ENCODE assay signal across 3 cellular contexts in the genomic region with DNA sequence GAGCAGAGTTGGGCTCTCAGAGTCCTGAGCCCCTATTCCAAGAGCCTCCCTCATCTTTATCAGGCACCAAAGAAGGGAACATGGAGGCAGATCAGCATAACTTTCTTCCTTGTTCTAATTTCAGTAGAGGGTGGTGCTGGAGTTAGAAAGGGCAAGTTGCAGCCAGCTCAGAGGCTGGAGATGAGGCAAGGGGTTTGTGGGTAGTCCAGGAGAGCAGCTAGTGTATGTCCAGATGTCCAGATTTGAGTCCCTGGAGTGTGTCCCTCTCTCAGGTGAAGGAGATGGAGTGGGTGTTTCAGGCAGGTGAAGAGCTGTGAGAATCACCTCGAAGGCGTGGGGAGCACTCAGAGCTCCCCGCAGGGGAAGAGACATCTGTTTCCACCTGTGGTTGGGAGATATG.
TF ChIP-seq lines count a peak whose summit lies in the region.

No MANE protein-coding gene starts in this region.

TF ChIP-seq in IMR-90, 13 proteins besides CTCF, POLR2A, EP300 and RAD21:
- TF ChIP-seq FOS (IDR thresholded peaks at IDR 0.05; ENCODE audit: low read depth, low read length) = no peak
- TF ChIP-seq MXI1 (IDR thresholded peaks at IDR 0.05; ENCODE audit: borderline replicate concordance, low read depth, low read length) = no peak
- TF ChIP-seq, protein P1, sequence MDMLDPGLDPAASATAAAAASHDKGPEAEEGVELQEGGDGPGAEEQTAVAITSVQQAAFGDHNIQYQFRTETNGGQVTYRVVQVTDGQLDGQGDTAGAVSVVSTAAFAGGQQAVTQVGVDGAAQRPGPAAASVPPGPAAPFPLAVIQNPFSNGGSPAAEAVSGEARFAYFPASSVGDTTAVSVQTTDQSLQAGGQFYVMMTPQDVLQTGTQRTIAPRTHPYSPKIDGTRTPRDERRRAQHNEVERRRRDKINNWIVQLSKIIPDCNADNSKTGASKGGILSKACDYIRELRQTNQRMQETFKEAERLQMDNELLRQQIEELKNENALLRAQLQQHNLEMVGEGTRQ (IDR thresholded peaks at IDR 0.05; ENCODE audit: low read depth, low read length) = no peak
- TF ChIP-seq CHD1 (IDR thresholded peaks at IDR 0.05; ENCODE audit: low read depth, low read length) = no peak
- TF ChIP-seq NFE2L2 (IDR thresholded peaks at IDR 0.05; ENCODE audit: low read depth, low read length) = no peak
- TF ChIP-seq CEBPB (IDR thresholded peaks at IDR 0.05; ENCODE audit: low read depth, low read length) = no peak
- TF ChIP-seq RFX5 (IDR thresholded peaks at IDR 0.05; ENCODE audit: low read depth, low read length) = no peak
- no peak for TF ChIP-seq MAZ (IDR thresholded peaks at IDR 0.05; ENCODE audit: borderline replicate concordance, low read depth, low read length)
- TF ChIP-seq, protein P2, sequence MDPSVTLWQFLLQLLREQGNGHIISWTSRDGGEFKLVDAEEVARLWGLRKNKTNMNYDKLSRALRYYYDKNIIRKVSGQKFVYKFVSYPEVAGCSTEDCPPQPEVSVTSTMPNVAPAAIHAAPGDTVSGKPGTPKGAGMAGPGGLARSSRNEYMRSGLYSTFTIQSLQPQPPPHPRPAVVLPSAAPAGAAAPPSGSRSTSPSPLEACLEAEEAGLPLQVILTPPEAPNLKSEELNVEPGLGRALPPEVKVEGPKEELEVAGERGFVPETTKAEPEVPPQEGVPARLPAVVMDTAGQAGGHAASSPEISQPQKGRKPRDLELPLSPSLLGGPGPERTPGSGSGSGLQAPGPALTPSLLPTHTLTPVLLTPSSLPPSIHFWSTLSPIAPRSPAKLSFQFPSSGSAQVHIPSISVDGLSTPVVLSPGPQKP (IDR thresholded peaks at IDR 0.05; ENCODE audit: borderline replicate concordance, low read depth, low read length) = no peak
- no peak for TF ChIP-seq BHLHE40 (IDR thresholded peaks at IDR 0.05; ENCODE audit: low read depth, low read length)
- no peak for TF ChIP-seq RCOR1 (IDR thresholded peaks at IDR 0.05; ENCODE audit: insufficient replicate concordance, low read length)
- TF ChIP-seq MAFK (IDR thresholded peaks at IDR 0.05; ENCODE audit: low read depth, low read length) = no peak
- no peak for TF ChIP-seq SMC3 (IDR thresholded peaks at IDR 0.05; ENCODE audit: low read depth, low read length)
TF ChIP-seq in IMR-90: peak in this region for 0.

TF ChIP-seq in endothelial cell of umbilical vein, 7 proteins besides CTCF, POLR2A, EP300 and RAD21:
- no peak for TF ChIP-seq MYC (IDR thresholded peaks at IDR 0.05; ENCODE audit: low read depth, low read length)
- TF ChIP-seq JUN (IDR thresholded peaks at IDR 0.05; ENCODE audit: borderline replicate concordance, insufficient read depth, insufficient read length, low read depth) = no peak
- no peak for TF ChIP-seq POLR2AphosphoS5 (IDR thresholded peaks at IDR 0.05; ENCODE audit: insufficient read depth, low read depth, low read length)
- no peak for TF ChIP-seq GATA2 (IDR thresholded peaks at IDR 0.05; ENCODE audit: insufficient read depth, insufficient read length, low read depth, low read length)
- no peak for TF ChIP-seq EZH2 (IDR thresholded peaks at IDR 0.05; ENCODE audit: borderline replicate concordance, low read depth, low read length, severe bottlenecking)

TF ChIP-seq in SK-N-SH, 30 proteins besides CTCF, POLR2A, EP300 and RAD21:
- TF ChIP-seq, protein P3, sequence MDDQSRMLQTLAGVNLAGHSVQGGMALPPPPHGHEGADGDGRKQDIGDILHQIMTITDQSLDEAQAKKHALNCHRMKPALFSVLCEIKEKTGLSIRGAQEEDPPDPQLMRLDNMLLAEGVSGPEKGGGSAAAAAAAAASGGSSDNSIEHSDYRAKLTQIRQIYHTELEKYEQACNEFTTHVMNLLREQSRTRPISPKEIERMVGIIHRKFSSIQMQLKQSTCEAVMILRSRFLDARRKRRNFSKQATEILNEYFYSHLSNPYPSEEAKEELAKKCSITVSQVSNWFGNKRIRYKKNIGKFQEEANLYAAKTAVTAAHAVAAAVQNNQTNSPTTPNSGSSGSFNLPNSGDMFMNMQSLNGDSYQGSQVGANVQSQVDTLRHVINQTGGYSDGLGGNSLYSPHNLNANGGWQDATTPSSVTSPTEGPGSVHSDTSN (IDR thresholded peaks at IDR 0.05) = no peak
- no peak for TF ChIP-seq SIN3A (IDR thresholded peaks at IDR 0.05; ENCODE audit: borderline replicate concordance, low read depth, low read length)
- no peak for TF ChIP-seq MXI1 (IDR thresholded peaks at IDR 0.05; ENCODE audit: low read depth, low read length)
- TF ChIP-seq MEF2A (IDR thresholded peaks at IDR 0.05; ENCODE audit: borderline replicate concordance, low read depth) = no peak
- no peak for TF ChIP-seq EZH2phosphoT487 (IDR thresholded peaks at IDR 0.05; ENCODE audit: borderline replicate concordance, low read depth)
- TF ChIP-seq, protein P4, sequence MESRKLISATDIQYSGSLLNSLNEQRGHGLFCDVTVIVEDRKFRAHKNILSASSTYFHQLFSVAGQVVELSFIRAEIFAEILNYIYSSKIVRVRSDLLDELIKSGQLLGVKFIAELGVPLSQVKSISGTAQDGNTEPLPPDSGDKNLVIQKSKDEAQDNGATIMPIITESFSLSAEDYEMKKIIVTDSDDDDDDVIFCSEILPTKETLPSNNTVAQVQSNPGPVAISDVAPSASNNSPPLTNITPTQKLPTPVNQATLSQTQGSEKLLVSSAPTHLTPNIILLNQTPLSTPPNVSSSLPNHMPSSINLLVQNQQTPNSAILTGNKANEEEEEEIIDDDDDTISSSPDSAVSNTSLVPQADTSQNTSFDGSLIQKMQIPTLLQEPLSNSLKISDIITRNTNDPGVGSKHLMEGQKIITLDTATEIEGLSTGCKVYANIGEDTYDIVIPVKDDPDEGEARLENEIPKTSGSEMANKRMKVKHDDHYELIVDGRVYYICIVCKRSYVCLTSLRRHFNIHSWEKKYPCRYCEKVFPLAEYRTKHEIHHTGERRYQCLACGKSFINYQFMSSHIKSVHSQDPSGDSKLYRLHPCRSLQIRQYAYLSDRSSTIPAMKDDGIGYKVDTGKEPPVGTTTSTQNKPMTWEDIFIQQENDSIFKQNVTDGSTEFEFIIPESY (IDR thresholded peaks at IDR 0.05; ENCODE audit: borderline replicate concordance, low read depth) = no peak
- TF ChIP-seq, protein P5, sequence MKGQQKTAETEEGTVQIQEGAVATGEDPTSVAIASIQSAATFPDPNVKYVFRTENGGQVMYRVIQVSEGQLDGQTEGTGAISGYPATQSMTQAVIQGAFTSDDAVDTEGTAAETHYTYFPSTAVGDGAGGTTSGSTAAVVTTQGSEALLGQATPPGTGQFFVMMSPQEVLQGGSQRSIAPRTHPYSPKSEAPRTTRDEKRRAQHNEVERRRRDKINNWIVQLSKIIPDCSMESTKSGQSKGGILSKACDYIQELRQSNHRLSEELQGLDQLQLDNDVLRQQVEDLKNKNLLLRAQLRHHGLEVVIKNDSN (IDR thresholded peaks at IDR 0.05; ENCODE audit: borderline replicate concordance, low read depth) = no peak
- no peak for TF ChIP-seq FOXJ3 (CRISPR knock-in tag; IDR thresholded peaks at IDR 0.05)
- no peak for TF ChIP-seq GABPA (IDR thresholded peaks at IDR 0.05; ENCODE audit: low read depth)
- TF ChIP-seq, protein P6, sequence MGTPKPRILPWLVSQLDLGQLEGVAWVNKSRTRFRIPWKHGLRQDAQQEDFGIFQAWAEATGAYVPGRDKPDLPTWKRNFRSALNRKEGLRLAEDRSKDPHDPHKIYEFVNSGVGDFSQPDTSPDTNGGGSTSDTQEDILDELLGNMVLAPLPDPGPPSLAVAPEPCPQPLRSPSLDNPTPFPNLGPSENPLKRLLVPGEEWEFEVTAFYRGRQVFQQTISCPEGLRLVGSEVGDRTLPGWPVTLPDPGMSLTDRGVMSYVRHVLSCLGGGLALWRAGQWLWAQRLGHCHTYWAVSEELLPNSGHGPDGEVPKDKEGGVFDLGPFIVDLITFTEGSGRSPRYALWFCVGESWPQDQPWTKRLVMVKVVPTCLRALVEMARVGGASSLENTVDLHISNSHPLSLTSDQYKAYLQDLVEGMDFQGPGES (IDR thresholded peaks at IDR 0.05; ENCODE audit: low read depth, low read length) = no peak
- TF ChIP-seq, protein P7, sequence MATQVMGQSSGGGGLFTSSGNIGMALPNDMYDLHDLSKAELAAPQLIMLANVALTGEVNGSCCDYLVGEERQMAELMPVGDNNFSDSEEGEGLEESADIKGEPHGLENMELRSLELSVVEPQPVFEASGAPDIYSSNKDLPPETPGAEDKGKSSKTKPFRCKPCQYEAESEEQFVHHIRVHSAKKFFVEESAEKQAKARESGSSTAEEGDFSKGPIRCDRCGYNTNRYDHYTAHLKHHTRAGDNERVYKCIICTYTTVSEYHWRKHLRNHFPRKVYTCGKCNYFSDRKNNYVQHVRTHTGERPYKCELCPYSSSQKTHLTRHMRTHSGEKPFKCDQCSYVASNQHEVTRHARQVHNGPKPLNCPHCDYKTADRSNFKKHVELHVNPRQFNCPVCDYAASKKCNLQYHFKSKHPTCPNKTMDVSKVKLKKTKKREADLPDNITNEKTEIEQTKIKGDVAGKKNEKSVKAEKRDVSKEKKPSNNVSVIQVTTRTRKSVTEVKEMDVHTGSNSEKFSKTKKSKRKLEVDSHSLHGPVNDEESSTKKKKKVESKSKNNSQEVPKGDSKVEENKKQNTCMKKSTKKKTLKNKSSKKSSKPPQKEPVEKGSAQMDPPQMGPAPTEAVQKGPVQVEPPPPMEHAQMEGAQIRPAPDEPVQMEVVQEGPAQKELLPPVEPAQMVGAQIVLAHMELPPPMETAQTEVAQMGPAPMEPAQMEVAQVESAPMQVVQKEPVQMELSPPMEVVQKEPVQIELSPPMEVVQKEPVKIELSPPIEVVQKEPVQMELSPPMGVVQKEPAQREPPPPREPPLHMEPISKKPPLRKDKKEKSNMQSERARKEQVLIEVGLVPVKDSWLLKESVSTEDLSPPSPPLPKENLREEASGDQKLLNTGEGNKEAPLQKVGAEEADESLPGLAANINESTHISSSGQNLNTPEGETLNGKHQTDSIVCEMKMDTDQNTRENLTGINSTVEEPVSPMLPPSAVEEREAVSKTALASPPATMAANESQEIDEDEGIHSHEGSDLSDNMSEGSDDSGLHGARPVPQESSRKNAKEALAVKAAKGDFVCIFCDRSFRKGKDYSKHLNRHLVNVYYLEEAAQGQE (IDR thresholded peaks at IDR 0.05; ENCODE audit: low read depth, low read length) = no peak
- TF ChIP-seq TEAD4 (IDR thresholded peaks at IDR 0.05; ENCODE audit: borderline replicate concordance, insufficient read depth) = no peak
- no peak for TF ChIP-seq POLR2AphosphoS5 (IDR thresholded peaks at IDR 0.05; ENCODE audit: low read depth, low read length)
- TF ChIP-seq, protein P8, sequence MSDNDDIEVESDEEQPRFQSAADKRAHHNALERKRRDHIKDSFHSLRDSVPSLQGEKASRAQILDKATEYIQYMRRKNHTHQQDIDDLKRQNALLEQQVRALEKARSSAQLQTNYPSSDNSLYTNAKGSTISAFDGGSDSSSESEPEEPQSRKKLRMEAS (IDR thresholded peaks at IDR 0.05; ENCODE audit: low read depth) = no peak
- no peak for TF ChIP-seq JUND (IDR thresholded peaks at IDR 0.05)
